1 cellular context compared by ENCODE assay signal in the genomic region with DNA sequence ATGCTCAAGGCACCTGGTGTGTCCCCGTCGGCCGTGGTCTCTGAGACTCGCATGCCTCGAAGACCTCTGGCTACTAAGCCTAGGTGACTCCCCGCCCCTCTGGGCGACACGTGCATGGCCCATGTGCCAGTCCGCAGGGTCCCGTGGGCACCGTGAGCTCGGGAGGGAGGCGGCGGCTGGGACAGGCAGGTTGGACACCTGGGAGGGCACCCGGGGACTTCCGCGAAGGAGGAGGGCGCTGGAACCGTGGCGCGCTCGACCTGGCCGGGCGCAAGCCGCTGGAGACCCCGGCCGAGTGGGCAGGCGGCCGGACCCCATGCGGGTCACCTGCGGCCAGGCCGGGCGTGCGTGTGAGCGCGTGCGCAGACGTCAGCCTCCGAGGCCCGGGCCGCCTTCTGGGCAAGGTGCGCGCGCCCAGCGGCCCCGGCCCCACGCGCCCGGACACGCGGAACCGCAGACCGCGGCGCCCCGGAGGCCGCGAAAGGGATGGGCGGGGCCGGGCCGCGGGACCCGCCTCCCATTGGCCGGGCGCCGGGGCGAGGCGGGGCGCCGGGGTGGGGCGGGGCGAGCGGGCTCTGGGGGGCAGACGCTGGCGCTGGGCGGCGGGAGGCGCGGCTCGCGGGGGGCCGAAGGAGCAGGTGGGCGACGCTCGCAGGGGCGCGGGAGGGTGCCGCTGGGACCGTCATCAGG.
TF ChIP-seq lines count a peak whose summit lies in the region.

No MANE protein-coding gene starts in this region.

TF ChIP-seq in HepG2, 621 proteins besides CTCF, POLR2A, EP300 and RAD21 (continued from another document and continues in another):
- TF ChIP-seq ZNF772 (CRISPR knock-in tag; IDR thresholded peaks at IDR 0.05) (peak; percentile 27; the same call in 1 of the 2 replicates), TMF1 (CRISPR knock-in tag; IDR thresholded peaks at IDR 0.05; ENCODE audit: low read depth) (no peak), ZBTB7A (CRISPR knock-in tag; IDR thresholded peaks at IDR 0.05) (no peak; the same call in 1 of the 2 replicates), ZNF605 (CRISPR knock-in tag; IDR thresholded peaks at IDR 0.05) (no peak), IRF2 (CRISPR knock-in tag; IDR thresholded peaks at IDR 0.05) (no peak), KDM5B (CRISPR knock-in tag; IDR thresholded peaks at IDR 0.05; ENCODE audit: borderline replicate concordance) (peak; percentile 55; the same call in 1 of the 2 replicates), ZNF451 (CRISPR knock-in tag; IDR thresholded peaks at IDR 0.05) (0 out of 2 replicates have a peak, but pooled peaks have one; percentile 56), DNMT1 (CRISPR knock-in tag; IDR thresholded peaks at IDR 0.05) (no peak), SRY (CRISPR knock-in tag; IDR thresholded peaks at IDR 0.05) (no peak), ARNTL (CRISPR knock-in tag; IDR thresholded peaks at IDR 0.05) (peak; percentile 84), SNAI1 (CRISPR knock-in tag; IDR thresholded peaks at IDR 0.05; ENCODE audit: borderline replicate concordance) (no peak), ZNF616 (CRISPR knock-in tag; IDR thresholded peaks at IDR 0.05; ENCODE audit: low read depth) (0 out of 2 replicates have a peak, but pooled peaks have one; percentile 34), ZNF382 (CRISPR knock-in tag; IDR thresholded peaks at IDR 0.05; ENCODE audit: borderline replicate concordance) (no peak), ZNF224 (CRISPR knock-in tag; IDR thresholded peaks at IDR 0.05) (no peak), ZNF34 (CRISPR knock-in tag; IDR thresholded peaks at IDR 0.05; ENCODE audit: borderline replicate concordance) (no peak), ZNF776 (CRISPR knock-in tag; IDR thresholded peaks at IDR 0.05) (peak; percentile 89; the same call in 1 of the 2 replicates), HNRNPL (IDR thresholded peaks at IDR 0.05; ENCODE audit: low read depth, low read length) (peak; percentile 83; the same call in 1 of the 2 replicates), SPEN (CRISPR knock-in tag; IDR thresholded peaks at IDR 0.05; ENCODE audit: low read depth) (0 out of 2 replicates have a peak, but pooled peaks have one; percentile 38), CBFB (CRISPR knock-in tag; IDR thresholded peaks at IDR 0.05) (no peak), NCOA2 (CRISPR knock-in tag; IDR thresholded peaks at IDR 0.05) (no peak), ZNF354B (CRISPR knock-in tag; IDR thresholded peaks at IDR 0.05) (no peak), ELF4 (CRISPR knock-in tag; IDR thresholded peaks at IDR 0.05; ENCODE audit: borderline replicate concordance) (no peak), ZNF235 (CRISPR knock-in tag; IDR thresholded peaks at IDR 0.05; ENCODE audit: borderline replicate concordance) (peak; percentile 33; the same call in 1 of the 2 replicates), GABPB1 (CRISPR knock-in tag; IDR thresholded peaks at IDR 0.05) (peak; percentile 35; the same call in 1 of the 2 replicates), ZNF766 (CRISPR knock-in tag; IDR thresholded peaks at IDR 0.05; ENCODE audit: borderline replicate concordance) (0 out of 2 replicates have a peak, but pooled peaks have one; percentile 18), MAZ (IDR thresholded peaks at IDR 0.05; ENCODE audit: borderline replicate concordance, low read depth, low read length) (no peak), MAZ (CRISPR knock-in tag; IDR thresholded peaks at IDR 0.05; ENCODE audit: low read depth) (no peak), KDM6A (CRISPR knock-in tag; IDR thresholded peaks at IDR 0.05; ENCODE audit: low read depth) (no peak), ARNT2 (CRISPR knock-in tag; IDR thresholded peaks at IDR 0.05; ENCODE audit: low read depth) (0 out of 2 replicates have a peak, but pooled peaks have one; percentile 48), ATM (IDR thresholded peaks at IDR 0.05; ENCODE audit: borderline replicate concordance) (no peak), TBL1XR1 (IDR thresholded peaks at IDR 0.05; ENCODE audit: borderline replicate concordance, low read length, partially characterized antibody) (no peak), FOXJ3 (CRISPR knock-in tag; IDR thresholded peaks at IDR 0.05; ENCODE audit: borderline replicate concordance) (no peak), YEATS4 (CRISPR knock-in tag; IDR thresholded peaks at IDR 0.05; ENCODE audit: borderline replicate concordance) (peak; percentile 31; the same call in 1 of the 2 replicates), PTBP1 (IDR thresholded peaks at IDR 0.05; ENCODE audit: low read depth, low read length, poor library complexity, severe bottlenecking) (no peak), ZNF672 (CRISPR knock-in tag; IDR thresholded peaks at IDR 0.05) (no peak), EED (CRISPR knock-in tag; IDR thresholded peaks at IDR 0.05) (0 out of 2 replicates have a peak, but pooled peaks have one; percentile 37), SALL1 (CRISPR knock-in tag; IDR thresholded peaks at IDR 0.05) (peak; percentile 49; the same call in 1 of the 2 replicates)
- TF ChIP-seq, protein P1, sequence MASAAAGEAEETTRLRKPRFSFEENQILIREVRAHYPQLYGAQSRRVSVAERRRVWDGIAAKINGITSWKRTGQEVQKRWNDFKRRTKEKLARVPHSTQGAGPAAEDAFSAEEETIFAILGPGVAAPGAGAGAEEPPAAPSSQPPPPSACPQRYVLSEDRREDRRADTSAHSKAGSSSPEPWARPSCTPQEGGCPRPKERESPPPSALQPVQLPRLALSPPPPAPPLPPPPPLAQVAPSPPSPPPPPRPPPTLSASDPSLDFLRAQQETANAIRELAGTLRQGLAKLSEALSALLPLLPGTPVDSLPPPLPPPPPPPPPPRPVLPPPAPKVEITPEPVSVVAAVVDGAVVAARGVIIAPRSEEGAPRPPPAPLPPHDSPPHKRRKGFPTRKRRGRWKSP (CRISPR knock-in tag; IDR thresholded peaks at IDR 0.05) = no peak
- TF ChIP-seq, protein P2, sequence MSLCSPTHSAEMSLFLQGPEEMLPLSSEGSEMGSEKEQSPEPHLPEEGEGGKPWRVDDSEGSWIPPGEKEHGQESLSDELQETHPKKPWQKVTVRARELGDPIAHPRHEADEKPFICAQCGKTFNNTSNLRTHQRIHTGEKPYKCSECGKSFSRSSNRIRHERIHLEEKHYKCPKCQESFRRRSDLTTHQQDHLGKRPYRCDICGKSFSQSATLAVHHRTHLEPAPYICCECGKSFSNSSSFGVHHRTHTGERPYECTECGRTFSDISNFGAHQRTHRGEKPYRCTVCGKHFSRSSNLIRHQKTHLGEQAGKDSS (CRISPR knock-in tag; IDR thresholded peaks at IDR 0.05; ENCODE audit: borderline replicate concordance, low read depth) = 0 out of 2 replicates have a peak, but pooled peaks have one; percentile 45
- TF ChIP-seq, protein P3, sequence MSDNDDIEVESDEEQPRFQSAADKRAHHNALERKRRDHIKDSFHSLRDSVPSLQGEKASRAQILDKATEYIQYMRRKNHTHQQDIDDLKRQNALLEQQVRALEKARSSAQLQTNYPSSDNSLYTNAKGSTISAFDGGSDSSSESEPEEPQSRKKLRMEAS (IDR thresholded peaks at IDR 0.05) = peak; percentile 75
- TF ChIP-seq, protein P4, sequence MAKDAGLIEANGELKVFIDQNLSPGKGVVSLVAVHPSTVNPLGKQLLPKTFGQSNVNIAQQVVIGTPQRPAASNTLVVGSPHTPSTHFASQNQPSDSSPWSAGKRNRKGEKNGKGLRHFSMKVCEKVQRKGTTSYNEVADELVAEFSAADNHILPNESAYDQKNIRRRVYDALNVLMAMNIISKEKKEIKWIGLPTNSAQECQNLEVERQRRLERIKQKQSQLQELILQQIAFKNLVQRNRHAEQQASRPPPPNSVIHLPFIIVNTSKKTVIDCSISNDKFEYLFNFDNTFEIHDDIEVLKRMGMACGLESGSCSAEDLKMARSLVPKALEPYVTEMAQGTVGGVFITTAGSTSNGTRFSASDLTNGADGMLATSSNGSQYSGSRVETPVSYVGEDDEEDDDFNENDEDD (CRISPR knock-in tag; IDR thresholded peaks at IDR 0.05; ENCODE audit: borderline replicate concordance) = peak; percentile 50; the same call in 1 of the 2 replicates
- TF ChIP-seq, protein P5, sequence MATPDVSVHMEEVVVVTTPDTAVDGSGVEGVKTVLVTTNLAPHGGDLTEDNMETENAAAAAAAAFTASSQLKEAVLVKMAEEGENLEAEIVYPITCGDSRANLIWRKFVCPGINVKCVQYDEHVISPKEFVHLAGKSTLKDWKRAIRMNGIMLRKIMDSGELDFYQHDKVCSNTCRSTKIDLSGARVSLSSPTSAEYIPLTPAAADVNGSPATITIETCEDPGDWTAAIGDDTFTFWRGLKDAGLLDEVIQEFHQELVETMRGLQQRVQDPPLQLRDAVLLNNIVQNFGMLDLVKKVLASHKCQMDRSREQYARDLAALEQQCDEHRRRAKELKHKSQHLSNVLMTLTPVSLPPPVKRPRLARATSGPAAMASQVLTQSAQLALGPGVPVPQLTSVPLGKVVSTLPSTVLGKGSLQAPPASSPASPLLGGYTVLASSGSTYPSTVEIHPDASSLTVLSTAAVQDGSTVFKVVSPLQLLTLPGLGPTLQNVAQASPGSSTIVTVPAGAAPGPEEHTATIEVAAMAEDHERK (CRISPR knock-in tag; IDR thresholded peaks at IDR 0.05; ENCODE audit: low read depth) = no peak
- TF ChIP-seq, protein P6, sequence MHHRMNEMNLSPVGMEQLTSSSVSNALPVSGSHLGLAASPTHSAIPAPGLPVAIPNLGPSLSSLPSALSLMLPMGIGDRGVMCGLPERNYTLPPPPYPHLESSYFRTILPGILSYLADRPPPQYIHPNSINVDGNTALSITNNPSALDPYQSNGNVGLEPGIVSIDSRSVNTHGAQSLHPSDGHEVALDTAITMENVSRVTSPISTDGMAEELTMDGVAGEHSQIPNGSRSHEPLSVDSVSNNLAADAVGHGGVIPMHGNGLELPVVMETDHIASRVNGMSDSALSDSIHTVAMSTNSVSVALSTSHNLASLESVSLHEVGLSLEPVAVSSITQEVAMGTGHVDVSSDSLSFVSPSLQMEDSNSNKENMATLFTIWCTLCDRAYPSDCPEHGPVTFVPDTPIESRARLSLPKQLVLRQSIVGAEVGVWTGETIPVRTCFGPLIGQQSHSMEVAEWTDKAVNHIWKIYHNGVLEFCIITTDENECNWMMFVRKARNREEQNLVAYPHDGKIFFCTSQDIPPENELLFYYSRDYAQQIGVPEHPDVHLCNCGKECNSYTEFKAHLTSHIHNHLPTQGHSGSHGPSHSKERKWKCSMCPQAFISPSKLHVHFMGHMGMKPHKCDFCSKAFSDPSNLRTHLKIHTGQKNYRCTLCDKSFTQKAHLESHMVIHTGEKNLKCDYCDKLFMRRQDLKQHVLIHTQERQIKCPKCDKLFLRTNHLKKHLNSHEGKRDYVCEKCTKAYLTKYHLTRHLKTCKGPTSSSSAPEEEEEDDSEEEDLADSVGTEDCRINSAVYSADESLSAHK (CRISPR knock-in tag; IDR thresholded peaks at IDR 0.05; ENCODE audit: borderline replicate concordance) = no peak
- TF ChIP-seq, protein P7, sequence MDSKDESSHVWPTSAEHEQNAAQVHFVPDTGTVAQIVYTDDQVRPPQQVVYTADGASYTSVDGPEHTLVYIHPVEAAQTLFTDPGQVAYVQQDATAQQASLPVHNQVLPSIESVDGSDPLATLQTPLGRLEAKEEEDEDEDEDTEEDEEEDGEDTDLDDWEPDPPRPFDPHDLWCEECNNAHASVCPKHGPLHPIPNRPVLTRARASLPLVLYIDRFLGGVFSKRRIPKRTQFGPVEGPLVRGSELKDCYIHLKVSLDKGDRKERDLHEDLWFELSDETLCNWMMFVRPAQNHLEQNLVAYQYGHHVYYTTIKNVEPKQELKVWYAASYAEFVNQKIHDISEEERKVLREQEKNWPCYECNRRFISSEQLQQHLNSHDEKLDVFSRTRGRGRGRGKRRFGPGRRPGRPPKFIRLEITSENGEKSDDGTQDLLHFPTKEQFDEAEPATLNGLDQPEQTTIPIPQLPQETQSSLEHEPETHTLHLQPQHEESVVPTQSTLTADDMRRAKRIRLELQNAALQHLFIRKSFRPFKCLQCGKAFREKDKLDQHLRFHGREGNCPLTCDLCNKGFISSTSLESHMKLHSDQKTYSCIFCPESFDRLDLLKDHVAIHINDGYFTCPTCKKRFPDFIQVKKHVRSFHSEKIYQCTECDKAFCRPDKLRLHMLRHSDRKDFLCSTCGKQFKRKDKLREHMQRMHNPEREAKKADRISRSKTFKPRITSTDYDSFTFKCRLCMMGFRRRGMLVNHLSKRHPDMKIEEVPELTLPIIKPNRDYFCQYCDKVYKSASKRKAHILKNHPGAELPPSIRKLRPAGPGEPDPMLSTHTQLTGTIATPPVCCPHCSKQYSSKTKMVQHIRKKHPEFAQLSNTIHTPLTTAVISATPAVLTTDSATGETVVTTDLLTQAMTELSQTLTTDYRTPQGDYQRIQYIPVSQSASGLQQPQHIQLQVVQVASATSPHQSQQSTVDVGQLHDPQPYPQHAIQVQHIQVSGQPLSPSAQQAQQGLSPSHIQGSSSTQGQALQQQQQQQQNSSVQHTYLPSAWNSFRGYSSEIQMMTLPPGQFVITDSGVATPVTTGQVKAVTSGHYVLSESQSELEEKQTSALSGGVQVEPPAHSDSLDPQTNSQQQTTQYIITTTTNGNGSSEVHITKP (CRISPR knock-in tag; IDR thresholded peaks at IDR 0.05; ENCODE audit: low read depth) = no peak
- TF ChIP-seq, protein P8, sequence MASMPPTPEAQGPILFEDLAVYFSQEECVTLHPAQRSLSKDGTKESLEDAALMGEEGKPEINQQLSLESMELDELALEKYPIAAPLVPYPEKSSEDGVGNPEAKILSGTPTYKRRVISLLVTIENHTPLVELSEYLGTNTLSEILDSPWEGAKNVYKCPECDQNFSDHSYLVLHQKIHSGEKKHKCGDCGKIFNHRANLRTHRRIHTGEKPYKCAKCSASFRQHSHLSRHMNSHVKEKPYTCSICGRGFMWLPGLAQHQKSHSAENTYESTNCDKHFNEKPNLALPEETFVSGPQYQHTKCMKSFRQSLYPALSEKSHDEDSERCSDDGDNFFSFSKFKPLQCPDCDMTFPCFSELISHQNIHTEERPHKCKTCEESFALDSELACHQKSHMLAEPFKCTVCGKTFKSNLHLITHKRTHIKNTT (CRISPR knock-in tag; IDR thresholded peaks at IDR 0.05) = no peak
- TF ChIP-seq, protein P9, sequence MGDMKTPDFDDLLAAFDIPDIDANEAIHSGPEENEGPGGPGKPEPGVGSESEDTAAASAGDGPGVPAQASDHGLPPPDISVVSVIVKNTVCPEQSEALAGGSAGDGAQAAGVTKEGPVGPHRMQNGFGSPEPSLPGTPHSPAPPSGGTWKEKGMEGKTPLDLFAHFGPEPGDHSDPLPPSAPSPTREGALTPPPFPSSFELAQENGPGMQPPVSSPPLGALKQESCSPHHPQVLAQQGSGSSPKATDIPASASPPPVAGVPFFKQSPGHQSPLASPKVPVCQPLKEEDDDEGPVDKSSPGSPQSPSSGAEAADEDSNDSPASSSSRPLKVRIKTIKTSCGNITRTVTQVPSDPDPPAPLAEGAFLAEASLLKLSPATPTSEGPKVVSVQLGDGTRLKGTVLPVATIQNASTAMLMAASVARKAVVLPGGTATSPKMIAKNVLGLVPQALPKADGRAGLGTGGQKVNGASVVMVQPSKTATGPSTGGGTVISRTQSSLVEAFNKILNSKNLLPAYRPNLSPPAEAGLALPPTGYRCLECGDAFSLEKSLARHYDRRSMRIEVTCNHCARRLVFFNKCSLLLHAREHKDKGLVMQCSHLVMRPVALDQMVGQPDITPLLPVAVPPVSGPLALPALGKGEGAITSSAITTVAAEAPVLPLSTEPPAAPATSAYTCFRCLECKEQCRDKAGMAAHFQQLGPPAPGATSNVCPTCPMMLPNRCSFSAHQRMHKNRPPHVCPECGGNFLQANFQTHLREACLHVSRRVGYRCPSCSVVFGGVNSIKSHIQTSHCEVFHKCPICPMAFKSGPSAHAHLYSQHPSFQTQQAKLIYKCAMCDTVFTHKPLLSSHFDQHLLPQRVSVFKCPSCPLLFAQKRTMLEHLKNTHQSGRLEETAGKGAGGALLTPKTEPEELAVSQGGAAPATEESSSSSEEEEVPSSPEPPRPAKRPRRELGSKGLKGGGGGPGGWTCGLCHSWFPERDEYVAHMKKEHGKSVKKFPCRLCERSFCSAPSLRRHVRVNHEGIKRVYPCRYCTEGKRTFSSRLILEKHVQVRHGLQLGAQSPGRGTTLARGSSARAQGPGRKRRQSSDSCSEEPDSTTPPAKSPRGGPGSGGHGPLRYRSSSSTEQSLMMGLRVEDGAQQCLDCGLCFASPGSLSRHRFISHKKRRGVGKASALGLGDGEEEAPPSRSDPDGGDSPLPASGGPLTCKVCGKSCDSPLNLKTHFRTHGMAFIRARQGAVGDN (CRISPR knock-in tag; IDR thresholded peaks at IDR 0.05) = peak; percentile 71
